In the genomic region with DNA sequence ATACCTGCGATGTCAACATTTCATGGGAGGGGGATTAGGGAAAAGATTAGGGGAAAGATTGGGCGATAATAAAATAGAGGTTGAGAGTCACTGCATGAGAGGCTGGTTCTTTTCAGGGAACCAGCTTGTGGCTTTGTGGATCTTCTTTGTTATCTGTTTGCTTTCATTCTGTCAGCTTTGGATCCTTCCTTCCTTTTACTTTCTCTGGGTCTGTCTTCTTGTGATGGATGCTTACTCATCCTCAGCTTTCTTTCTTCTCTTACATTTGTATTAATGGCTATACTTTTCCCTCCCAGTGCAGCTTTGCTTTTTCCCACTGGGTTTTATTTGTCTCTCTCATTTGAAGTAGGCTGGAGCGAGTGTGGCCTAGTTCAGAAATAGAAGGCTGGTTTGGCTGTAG, we compare ENCODE assay signal across 1 cellular context.
TF ChIP-seq lines count a peak whose summit lies in the region.

No MANE protein-coding gene starts in this region.

TF ChIP-seq in GM23338, 12 proteins besides CTCF, POLR2A, EP300 and RAD21 (continued from another document):
- TF ChIP-seq, protein P1, sequence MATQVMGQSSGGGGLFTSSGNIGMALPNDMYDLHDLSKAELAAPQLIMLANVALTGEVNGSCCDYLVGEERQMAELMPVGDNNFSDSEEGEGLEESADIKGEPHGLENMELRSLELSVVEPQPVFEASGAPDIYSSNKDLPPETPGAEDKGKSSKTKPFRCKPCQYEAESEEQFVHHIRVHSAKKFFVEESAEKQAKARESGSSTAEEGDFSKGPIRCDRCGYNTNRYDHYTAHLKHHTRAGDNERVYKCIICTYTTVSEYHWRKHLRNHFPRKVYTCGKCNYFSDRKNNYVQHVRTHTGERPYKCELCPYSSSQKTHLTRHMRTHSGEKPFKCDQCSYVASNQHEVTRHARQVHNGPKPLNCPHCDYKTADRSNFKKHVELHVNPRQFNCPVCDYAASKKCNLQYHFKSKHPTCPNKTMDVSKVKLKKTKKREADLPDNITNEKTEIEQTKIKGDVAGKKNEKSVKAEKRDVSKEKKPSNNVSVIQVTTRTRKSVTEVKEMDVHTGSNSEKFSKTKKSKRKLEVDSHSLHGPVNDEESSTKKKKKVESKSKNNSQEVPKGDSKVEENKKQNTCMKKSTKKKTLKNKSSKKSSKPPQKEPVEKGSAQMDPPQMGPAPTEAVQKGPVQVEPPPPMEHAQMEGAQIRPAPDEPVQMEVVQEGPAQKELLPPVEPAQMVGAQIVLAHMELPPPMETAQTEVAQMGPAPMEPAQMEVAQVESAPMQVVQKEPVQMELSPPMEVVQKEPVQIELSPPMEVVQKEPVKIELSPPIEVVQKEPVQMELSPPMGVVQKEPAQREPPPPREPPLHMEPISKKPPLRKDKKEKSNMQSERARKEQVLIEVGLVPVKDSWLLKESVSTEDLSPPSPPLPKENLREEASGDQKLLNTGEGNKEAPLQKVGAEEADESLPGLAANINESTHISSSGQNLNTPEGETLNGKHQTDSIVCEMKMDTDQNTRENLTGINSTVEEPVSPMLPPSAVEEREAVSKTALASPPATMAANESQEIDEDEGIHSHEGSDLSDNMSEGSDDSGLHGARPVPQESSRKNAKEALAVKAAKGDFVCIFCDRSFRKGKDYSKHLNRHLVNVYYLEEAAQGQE (IDR thresholded peaks at IDR 0.05; ENCODE audit: unreplicated experiment), result no peak
- no peak for TF ChIP-seq ZNF331 (CRISPR knock-in tag; IDR thresholded peaks at IDR 0.05; ENCODE audit: low read depth)
- TF ChIP-seq, protein P2, sequence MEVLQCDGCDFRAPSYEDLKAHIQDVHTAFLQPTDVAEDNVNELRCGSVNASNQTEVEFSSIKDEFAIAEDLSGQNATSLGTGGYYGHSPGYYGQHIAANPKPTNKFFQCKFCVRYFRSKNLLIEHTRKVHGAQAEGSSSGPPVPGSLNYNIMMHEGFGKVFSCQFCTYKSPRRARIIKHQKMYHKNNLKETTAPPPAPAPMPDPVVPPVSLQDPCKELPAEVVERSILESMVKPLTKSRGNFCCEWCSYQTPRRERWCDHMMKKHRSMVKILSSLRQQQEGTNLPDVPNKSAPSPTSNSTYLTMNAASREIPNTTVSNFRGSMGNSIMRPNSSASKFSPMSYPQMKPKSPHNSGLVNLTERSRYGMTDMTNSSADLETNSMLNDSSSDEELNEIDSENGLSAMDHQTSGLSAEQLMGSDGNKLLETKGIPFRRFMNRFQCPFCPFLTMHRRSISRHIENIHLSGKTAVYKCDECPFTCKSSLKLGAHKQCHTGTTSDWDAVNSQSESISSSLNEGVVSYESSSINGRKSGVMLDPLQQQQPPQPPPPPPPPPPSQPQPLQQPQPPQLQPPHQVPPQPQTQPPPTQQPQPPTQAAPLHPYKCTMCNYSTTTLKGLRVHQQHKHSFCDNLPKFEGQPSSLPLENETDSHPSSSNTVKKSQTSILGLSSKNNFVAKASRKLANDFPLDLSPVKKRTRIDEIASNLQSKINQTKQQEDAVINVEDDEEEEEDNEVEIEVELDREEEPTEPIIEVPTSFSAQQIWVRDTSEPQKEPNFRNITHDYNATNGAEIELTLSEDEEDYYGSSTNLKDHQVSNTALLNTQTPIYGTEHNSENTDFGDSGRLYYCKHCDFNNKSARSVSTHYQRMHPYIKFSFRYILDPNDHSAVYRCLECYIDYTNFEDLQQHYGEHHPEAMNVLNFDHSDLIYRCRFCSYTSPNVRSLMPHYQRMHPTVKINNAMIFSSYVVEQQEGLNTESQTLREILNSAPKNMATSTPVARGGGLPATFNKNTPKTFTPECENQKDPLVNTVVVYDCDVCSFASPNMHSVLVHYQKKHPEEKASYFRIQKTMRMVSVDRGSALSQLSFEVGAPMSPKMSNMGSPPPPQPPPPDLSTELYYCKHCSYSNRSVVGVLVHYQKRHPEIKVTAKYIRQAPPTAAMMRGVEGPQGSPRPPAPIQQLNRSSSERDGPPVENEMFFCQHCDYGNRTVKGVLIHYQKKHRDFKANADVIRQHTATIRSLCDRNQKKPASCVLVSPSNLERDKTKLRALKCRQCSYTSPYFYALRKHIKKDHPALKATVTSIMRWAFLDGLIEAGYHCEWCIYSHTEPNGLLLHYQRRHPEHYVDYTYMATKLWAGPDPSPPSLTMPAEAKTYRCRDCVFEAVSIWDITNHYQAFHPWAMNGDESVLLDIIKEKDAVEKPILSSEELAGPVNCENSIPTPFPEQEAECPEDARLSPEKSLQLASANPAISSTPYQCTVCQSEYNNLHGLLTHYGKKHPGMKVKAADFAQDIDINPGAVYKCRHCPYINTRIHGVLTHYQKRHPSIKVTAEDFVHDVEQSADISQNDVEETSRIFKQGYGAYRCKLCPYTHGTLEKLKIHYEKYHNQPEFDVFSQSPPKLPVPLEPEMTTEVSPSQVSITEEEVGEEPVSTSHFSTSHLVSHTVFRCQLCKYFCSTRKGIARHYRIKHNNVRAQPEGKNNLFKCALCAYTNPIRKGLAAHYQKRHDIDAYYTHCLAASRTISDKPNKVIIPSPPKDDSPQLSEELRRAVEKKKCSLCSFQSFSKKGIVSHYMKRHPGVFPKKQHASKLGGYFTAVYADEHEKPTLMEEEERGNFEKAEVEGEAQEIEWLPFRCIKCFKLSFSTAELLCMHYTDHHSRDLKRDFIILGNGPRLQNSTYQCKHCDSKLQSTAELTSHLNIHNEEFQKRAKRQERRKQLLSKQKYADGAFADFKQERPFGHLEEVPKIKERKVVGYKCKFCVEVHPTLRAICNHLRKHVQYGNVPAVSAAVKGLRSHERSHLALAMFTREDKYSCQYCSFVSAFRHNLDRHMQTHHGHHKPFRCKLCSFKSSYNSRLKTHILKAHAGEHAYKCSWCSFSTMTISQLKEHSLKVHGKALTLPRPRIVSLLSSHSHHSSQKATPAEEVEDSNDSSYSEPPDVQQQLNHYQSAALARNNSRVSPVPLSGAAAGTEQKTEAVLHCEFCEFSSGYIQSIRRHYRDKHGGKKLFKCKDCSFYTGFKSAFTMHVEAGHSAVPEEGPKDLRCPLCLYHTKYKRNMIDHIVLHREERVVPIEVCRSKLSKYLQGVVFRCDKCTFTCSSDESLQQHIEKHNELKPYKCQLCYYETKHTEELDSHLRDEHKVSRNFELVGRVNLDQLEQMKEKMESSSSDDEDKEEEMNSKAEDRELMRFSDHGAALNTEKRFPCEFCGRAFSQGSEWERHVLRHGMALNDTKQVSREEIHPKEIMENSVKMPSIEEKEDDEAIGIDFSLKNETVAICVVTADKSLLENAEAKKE (CRISPR knock-in tag; IDR thresholded peaks at IDR 0.05), result no peak
- TF ChIP-seq CREB1 (CRISPR knock-in tag; IDR thresholded peaks at IDR 0.05; ENCODE audit: low read depth), result no peak
- no peak for TF ChIP-seq EZH2 (IDR thresholded peaks at IDR 0.05; ENCODE audit: low read depth, unreplicated experiment)
- TF ChIP-seq JUNB (IDR thresholded peaks at IDR 0.05; ENCODE audit: unreplicated experiment), result no peak
- no peak for TF ChIP-seq POLR2AphosphoS5 (IDR thresholded peaks at IDR 0.05; ENCODE audit: low read depth)
- TF ChIP-seq STAT1 (IDR thresholded peaks at IDR 0.05; ENCODE audit: unreplicated experiment), result no peak
